ENCODE assay signal across 8 cellular contexts in the genomic region with DNA sequence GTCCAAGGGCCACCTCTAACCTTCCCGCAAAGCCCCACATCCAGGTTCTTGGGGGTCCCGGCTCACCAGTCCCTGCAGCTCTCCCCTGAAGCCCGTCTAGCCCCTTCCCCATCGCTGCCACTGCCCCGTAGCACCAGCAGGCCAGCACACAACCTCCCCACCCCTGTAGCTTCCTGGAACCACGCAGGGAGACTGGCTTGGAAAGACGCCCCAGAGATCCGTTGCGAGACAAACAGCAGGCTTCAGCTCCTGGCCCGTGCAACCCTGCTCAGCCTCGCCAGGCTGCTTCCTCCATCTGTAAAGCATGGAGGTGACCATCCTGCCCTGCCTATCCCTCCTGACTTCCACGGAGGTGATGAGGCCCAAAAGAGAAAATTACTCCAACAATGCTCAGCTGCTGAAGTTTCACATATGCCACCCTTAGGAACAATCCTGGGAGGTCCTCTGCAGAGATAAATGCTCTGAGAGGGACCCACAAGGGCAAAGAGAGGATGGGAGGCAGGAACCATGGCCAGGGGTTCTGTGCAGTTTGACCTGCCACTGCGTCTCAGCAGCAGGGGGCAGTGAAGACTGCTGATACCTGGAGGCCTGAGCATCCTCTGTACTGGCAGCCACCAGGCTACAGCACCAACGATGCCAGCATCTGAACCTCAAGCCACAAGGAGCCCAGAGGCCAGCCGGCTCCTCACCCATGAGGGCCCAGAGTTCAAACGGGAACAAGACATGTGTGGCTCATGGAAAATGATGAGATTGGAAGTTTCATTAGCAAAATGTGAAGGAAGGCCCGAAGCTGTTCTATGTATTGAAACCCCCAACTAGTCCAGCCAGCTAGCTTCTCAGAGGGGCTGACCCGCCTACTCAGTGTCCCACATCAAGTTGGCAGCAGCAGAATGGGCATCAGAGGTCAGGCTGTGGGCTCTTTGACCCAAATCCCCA. TPM values are rescaled to one million over a fixed set of nuclear protein-coding genes. Genes with fewer than 3 reads are reported as not detected.
DNase-seq lines count a peak whose midpoint lies in the region; ATAC-seq and TF ChIP-seq lines count a peak whose summit lies in the region.

No MANE protein-coding gene starts in this region.

- TF ChIP-seq CTCF in left lung (IDR thresholded peaks at IDR 0.05), result peak in 1 of 2 donors; percentile 27

- H3K4me3 ChIP-seq in left lung, result no peak overlapping the region

- H3K4me1 ChIP-seq in left lung, result peaks cover 23 to 63% of the 10 kb centered on the region in 2 donors

- DNase-seq in ELF-1 (ENCODE audit: low read depth, low spot score) (peak; percentile 23), SW480 (ENCODE audit: low spot score) (peak; percentile 18), cerebellum (ENCODE audit: low spot score) (peak; percentile 33), posterior vena cava (ENCODE audit: low spot score) (peak; percentile 76), left lung (no peak), ecto neural progenitor cell (ENCODE audit: low spot score) (no peak), NCI-H2171 (lab: John Stamatoyannopoulos, UW) (no peak)

- no peak for ATAC-seq in GM19452 (IDR thresholded peaks at IDR 0.05; ENCODE audit: unreplicated experiment)
- ATAC-seq in left lung, result no peak

- H3K9me3 ChIP-seq in left lung, result no peaks in the 10 kb centered on the region

- H3K27ac ChIP-seq in left lung, result peak overlapping the region in 1 of 2 donors; percentile 39

- intact Hi-C loops in posterior vena cava (cut with DNase I), result no loop called here
- intact Hi-C loops in left lung (cut with DNase I), result no loop called here

- no peaks in the 10 kb centered on the region for H3K27me3 ChIP-seq in left lung

- H3K36me3 ChIP-seq in left lung, result no peaks in the 10 kb centered on the region

RNA-seq across cellular contexts. Expression of gene DGCR2, which starts 16.1 kb away (rescaled TPM):
- total RNA-seq in cerebellum, result 57.9 TPM
- 10 to 100 TPM; 28.3 to 35.2 TPM for total RNA-seq in posterior vena cava
- 10 to 100 TPM; 59.9 to 87.0 TPM for total RNA-seq in left lung

RNA-seq across cellular contexts. Expression of gene TSSK2, which starts 25.0 kb away (rescaled TPM):
- total RNA-seq in cerebellum (not detected), posterior vena cava (not detected), left lung (not detected)

RNA-seq across cellular contexts. Expression of gene ESS2, which starts 38.3 kb away (rescaled TPM):
- total RNA-seq in cerebellum (10.3 TPM), posterior vena cava (10 to 100 TPM; 10.2 to 11.5 TPM), left lung (10 to 100 TPM; 11.9 to 12.4 TPM)

RNA-seq across cellular contexts. Expression of gene GSC2, which starts 44.0 kb away (rescaled TPM):
- total RNA-seq in cerebellum, result not detected
- total RNA-seq in posterior vena cava, result not detected
- total RNA-seq in left lung, result not detected

Comparison
In these comparisons a context has a peak if more than half of its experiments do, and no peak if none do; other contexts are left out.
1. DNase-seq: peak in ELF-1 (single experiment), SW480 (single experiment), cerebellum (single experiment) and posterior vena cava (single experiment); none in left lung (0 of 2), ecto neural progenitor cell (single experiment) and NCI-H2171 (single experiment).